ENCODE assay signal across 8 cellular contexts in genomic region chr9:35111006-35111933, GRCh38. TPM values are rescaled to one million over a fixed set of nuclear protein-coding genes. Genes with fewer than 3 reads are reported as not detected.
A peak's percentile ranks its signal among the peaks of the same experiment; 100 is the strongest.
DNase-seq lines count a peak whose midpoint lies in the region; ATAC-seq, FAIRE-seq and TF ChIP-seq lines count a peak whose summit lies in the region.

No MANE protein-coding gene starts in this region.

- intact Hi-C loops in right cardiac atrium (cut with DNase I) (loop anchor here in 1 of 4 donors (10.0 kb wide), 1 partner anchor 444 kb away; no protein-coding TSS in a partner anchor), psoas muscle (cut with DNase I) (loop anchor here (10.0 kb wide), 2 partner anchors 264 to 274 kb away; no protein-coding TSS in a partner anchor)

- peak overlapping the region; percentile 94 for H3K27ac ChIP-seq in right cardiac atrium (ENCODE audit: low read length)
- peak overlapping the region; percentile 98 for H3K27ac ChIP-seq in psoas muscle

- H3K4me1 ChIP-seq in right cardiac atrium (ENCODE audit: control insufficient read depth, insufficient read depth, low read length) (peaks cover 20% of the 10 kb centered on the region), psoas muscle (peaks cover 24% of the 10 kb centered on the region)

- H3K27me3 ChIP-seq in right cardiac atrium (ENCODE audit: control insufficient read depth, insufficient read depth), result no peaks in the 10 kb centered on the region
- no peaks in the 10 kb centered on the region for H3K27me3 ChIP-seq in psoas muscle (ENCODE audit: insufficient read depth in 3 of 3, low read length in 2 of 3)

- DNase-seq in GM13977 (ENCODE audit: low spot score) (peak; percentile 98), NCI-H1694 treated with DMSO at 0.1 percent for 48 hours (lab: John Stamatoyannopoulos, UW) (peak; percentile 97), T-helper 2 cell (peak; percentile 90 to 99 (median 95)), anterior cingulate cortex (lab: John Stamatoyannopoulos, UW) (peak; percentile 73 to 99 (median 97)), right cardiac atrium (peak; percentile 99), psoas muscle (peak; percentile 98 to 99), urothelium cell line (ENCODE audit: low spot score) (peak; percentile 97)

- FAIRE-seq in urothelium cell line (lab: Jason Lieb, UNC), result peak; percentile 97

- no peaks in the 10 kb centered on the region for H3K9me3 ChIP-seq in right cardiac atrium (ENCODE audit: control insufficient read depth, low read length)
- H3K9me3 ChIP-seq in psoas muscle, result no peaks in the 10 kb centered on the region

- peaks cover 0 to 25% of the 10 kb centered on the region in 2 donors for H3K36me3 ChIP-seq in psoas muscle (ENCODE audit: insufficient read depth in 1 of 2, low read depth in 1 of 2)

- WGBS in right cardiac atrium, result under 1% methylated on average over 57 of the region's 57 CpGs
- WGBS in psoas muscle, 3 donors, result 1% methylated on average over 43 to 57 of the region's 57 CpGs

- TF ChIP-seq CTCF in GM13977 (IDR thresholded peaks at IDR 0.05; ENCODE audit: extremely low read depth, insufficient read depth, missing control alignments), result no peak
- TF ChIP-seq CTCF in psoas muscle (IDR thresholded peaks at IDR 0.05), result no peak

- peak overlapping the region; percentile 69 for H3K4me3 ChIP-seq in right cardiac atrium (ENCODE audit: low read length)
- peak overlapping the region; percentile 89 for H3K4me3 ChIP-seq in psoas muscle

- in situ Hi-C loops in GM13977 (cut with MboI; ENCODE audit: low pct_unique_long_range_greater_than_20kb, low sequenced_read_pairs, unreplicated experiment), result no loop called here

- peak; percentile 62 for ATAC-seq in HG02938 (IDR thresholded peaks at IDR 0.05; ENCODE audit: unreplicated experiment)
- peak; percentile 82 for ATAC-seq in right cardiac atrium
- ATAC-seq in psoas muscle, result peak; percentile 85 to 90 (median 89)

RNA-seq across cellular contexts. Expression of gene ATOSB, which starts 4.4 kb away (rescaled TPM):
- 10 to 100 TPM; 15.5 to 19.5 (median 16.9) TPM for total RNA-seq in right cardiac atrium
- polyA plus RNA-seq in right cardiac atrium, result 14.0 TPM
- total RNA-seq in psoas muscle, result 10 to 100 TPM in 3 of 4 donors, 1 to 10 TPM in 1; 10.0 to 17.1 (median 15.1) TPM
- polyA plus RNA-seq in psoas muscle, result 10 to 100 TPM in 2 of 3 donors, 1 to 10 TPM in 1; 9.1 to 27.6 (median 17.0) TPM

RNA-seq across cellular contexts. Expression of gene STOML2, which starts 8.3 kb away (rescaled TPM):
- 100 to 1,000 TPM; 104 to 117 (median 110) TPM for total RNA-seq in right cardiac atrium
- 118 TPM for polyA plus RNA-seq in right cardiac atrium
- total RNA-seq in psoas muscle, result 100 to 1,000 TPM in 3 of 4 donors, 10 to 100 TPM in 1; 98.6 to 138 (median 121) TPM
- 100 to 1,000 TPM; 141 to 228 (median 173) TPM for polyA plus RNA-seq in psoas muscle

RNA-seq across cellular contexts. Expression of gene PIGO, which starts 14.9 kb away (rescaled TPM):
- 10 to 100 TPM; 10.2 to 17.6 (median 12.7) TPM for total RNA-seq in right cardiac atrium
- 10.0 TPM for polyA plus RNA-seq in right cardiac atrium
- total RNA-seq in psoas muscle, result 10 to 100 TPM in 1 of 4 donors, 1 to 10 TPM in 3; 6.8 to 11.3 (median 8.6) TPM
- 10 to 100 TPM in 1 of 3 donors, 1 to 10 TPM in 2; 6.2 to 11.6 (median 8.1) TPM for polyA plus RNA-seq in psoas muscle

RNA-seq across cellular contexts. Expression of gene FANCG, which starts 31.5 kb away (rescaled TPM):
- total RNA-seq in right cardiac atrium, result 1 to 10 TPM; 2.1 to 8.8 (median 4.6) TPM
- 4.7 TPM for polyA plus RNA-seq in right cardiac atrium
- 1 to 10 TPM; 2.9 to 6.0 (median 3.7) TPM for total RNA-seq in psoas muscle
- 1 to 10 TPM; 1.6 to 4.5 (median 4.2) TPM for polyA plus RNA-seq in psoas muscle

RNA-seq across cellular contexts. Expression of gene VCP, which starts 38.8 kb away (rescaled TPM):
- total RNA-seq in right cardiac atrium (100 to 1,000 TPM; 184 to 224 (median 192) TPM), psoas muscle (100 to 1,000 TPM; 362 to 491 (median 403) TPM)
- polyA plus RNA-seq in right cardiac atrium (149 TPM), psoas muscle (100 to 1,000 TPM; 237 to 412 (median 384) TPM)

Comparison
In these comparisons a context has a peak if more than half of its experiments do, and no peak if none do; other contexts are left out.
1. Peak in every context shown above with its lines: DNase-seq, ATAC-seq, H3K4me3 ChIP-seq and H3K27ac ChIP-seq.